Comparison of ENCODE assay signal across 8 cellular contexts in genomic region chr14:35046048-35046750, GRCh38. TPM values are rescaled to one million over a fixed set of nuclear protein-coding genes. Genes with fewer than 3 reads are reported as not detected.
DNase-seq lines count a peak whose midpoint lies in the region; ATAC-seq and TF ChIP-seq lines count a peak whose summit lies in the region.

Gene FAM177A1 (plus strand): TSS chr14:35046272. CDS start chr14:35046464, 192 bp downstream.

- H3K4me1 ChIP-seq in heart right ventricle, result peaks cover 4 to 53% (median 33%) of the 10 kb centered on the region in 9 donors

- H3K4me1 Mint-ChIP-seq in type B pancreatic cell (ENCODE audit: unreplicated experiment), result peaks cover 7% of the 10 kb centered on the region

- H3K4me3 Mint-ChIP-seq in type B pancreatic cell, result peak within 1 kb of the TSS; percentile 98

- H3K36me3 Mint-ChIP-seq in type B pancreatic cell, result no peaks in the 10 kb centered on the region

- no peaks in the 10 kb centered on the region for H3K27me3 ChIP-seq in heart right ventricle

- TF ChIP-seq CTCF in heart right ventricle (IDR thresholded peaks at IDR 0.05), result no peak
- peak; percentile 22 for TF ChIP-seq CTCF in type B pancreatic cell (conservative IDR thresholded peaks at IDR 0.05)

- peaks cover 0 to 22% (median 5%) of the 10 kb centered on the region in 9 donors for H3K36me3 ChIP-seq in heart right ventricle

- H3K4me3 ChIP-seq in heart right ventricle, result peak within 1 kb of the TSS; percentile 66 to 96 (median 81)

- peak within 1 kb of the TSS; percentile 92 to 99 (median 96) for H3K27ac ChIP-seq in heart right ventricle

- DNase-seq in NCI-H1694 (lab: John Stamatoyannopoulos, UW) (peak; percentile 84), amniotic epithelial cell (ENCODE audit: low read depth) (peak; percentile 96), heart right ventricle (peak; percentile 98 to 99), posterior cingulate gyrus (peak; percentile 95 to 100 (median 98)), type B pancreatic cell (ENCODE audit: extremely low spot score, unreplicated experiment) (peak; percentile 98)

- ATAC-seq in GM18498 (IDR thresholded peaks at IDR 0.05; ENCODE audit: unreplicated experiment) (peak; percentile 95), HG02885 (IDR thresholded peaks at IDR 0.05; ENCODE audit: poor library complexity, unreplicated experiment) (peak; percentile 94), heart right ventricle (peak; percentile 97 to 99 (median 98))

- 0 to 1% methylated on average over 76 to 77 of the region's 77 CpGs for WGBS in heart right ventricle, 2 donors

- peak within 1 kb of the TSS; percentile 99 for H3K27ac Mint-ChIP-seq in type B pancreatic cell

- no peaks in the 10 kb centered on the region for H3K9me3 Mint-ChIP-seq in type B pancreatic cell

- no peaks in the 10 kb centered on the region for H3K27me3 Mint-ChIP-seq in type B pancreatic cell

- intact Hi-C loops in T-helper 1 cell treated with Interleukin-12 subunit alpha and Interleukin-12 subunit beta and Interleukin-4 antibody, amounts not matched to agents 30 ng/mL and 1 ng/mL, for 36 hours (cut with micrococcal nuclease), result loop anchor here (1.0 to 5.0 kb wide), 13 partner anchors 64 to 780 kb away; partner anchors contain the start of genes BRMS1L, CFL2, EAPP and NFKBIA
- intact Hi-C loops in heart right ventricle (cut with DNase I) (loop anchor here in 7 of 10 donors (2.0 to 10.0 kb wide), 8 partner anchors 63 to 369 kb away; partner anchors contain the start of genes PPP2R3C (in 4 of the 7), PRORP (in 3 of the 7), SRP54 (in 3 of the 7) and BAZ1A (in 1 of the 7)), posterior cingulate gyrus (cut with DNase I) (loop anchor here (1.0 to 10.0 kb wide), 5 partner anchors 64 to 374 kb away; partner anchors contain the start of genes PRORP and SRP54)

- no peaks in the 10 kb centered on the region for H3K9me3 ChIP-seq in heart right ventricle

RNA-seq across cellular contexts. Expression of gene FAM177A1, which starts in this region (rescaled TPM):
- 45.0 and 48.7 TPM in 2 replicates for total RNA-seq in T-helper 1 cell treated with Interleukin-12 subunit alpha and Interleukin-12 subunit beta and Interleukin-4 antibody, amounts not matched to agents 30 ng/mL and 1 ng/mL, for 36 hours
- total RNA-seq in heart right ventricle (100 to 1,000 TPM in 6 of 10 donors, 10 to 100 TPM in 4; 68.1 to 122 (median 104) TPM), type B pancreatic cell (ENCODE audit: low replicate concordance) (37.7 and 58.4 TPM in 2 replicates)
- 10 to 100 TPM; 45.9 to 76.3 TPM for polyA plus RNA-seq in heart right ventricle

Comparison
In these comparisons a context has a peak if more than half of its experiments do, and no peak if none do; other contexts are left out.
1. Peak in every context shown above with its lines: DNase-seq, ATAC-seq, H3K4me3 ChIP-seq and H3K27ac ChIP-seq.